25 cellular contexts compared by ENCODE assay signal in genomic region chr2:1295740-1296139, GRCh38.
DNase-seq lines count a peak whose midpoint lies in the region; FAIRE-seq and TF ChIP-seq lines count a peak whose summit lies in the region.
"Had no signal": no experiment of that assay in that cellular context is flagged by ENCODE, and none has a peak within 500 bp of the region (broad histone marks: within the 10 kb centered on the region; RNA-seq: fewer than 3 reads in every experiment).

No MANE protein-coding gene starts in this region.

- POLR2A ChIA-PET in H1 (lab: Charles Lee; ENCODE audit: partially characterized antibody) = no interaction called here

- no peaks in the 10 kb centered on the region for H3K23me2 ChIP-seq in H1 (ENCODE audit: low read depth, low read length)

- H3K56ac ChIP-seq in H1 (replicated peaks; ENCODE audit: insufficient read length, low read depth, low read length) = no peak overlapping the region

- H4K91ac ChIP-seq in H1 (replicated peaks; ENCODE audit: insufficient read length, low read length) = no peak overlapping the region

- H2BK12ac ChIP-seq in H1 (ENCODE audit: low read depth, low read length) = no peak overlapping the region

- TF ChIP-seq CTCF in right atrium auricular region (IDR thresholded peaks at IDR 0.05) (no peak), H1 (IDR thresholded peaks at IDR 0.05; ENCODE audit: control extremely low read depth in 1 of 3, insufficient read depth in 1 of 3, low read depth in 1 of 3, low read length in 3 of 3) (no peak)

- H3K27ac ChIP-seq in right atrium auricular region (no peak overlapping the region), H1 (ENCODE audit: low read depth, low read length) (no peak overlapping the region)
- H3K27ac ChIP-seq: 22Rv1, A549, BLaER1 had no signal

- CTCF ChIA-PET in H1 (lab: Charles Lee; ENCODE audit: partially characterized antibody) = no interaction called here

- TF ChIP-seq POLR2A in H1 (IDR thresholded peaks at IDR 0.05; ENCODE audit: control extremely low read depth in 1 of 2, low read depth in 2 of 2, low read length in 2 of 2) = no peak

- no peak overlapping the region for H2BK15ac ChIP-seq in H1 (ENCODE audit: low read length)

- H3K18ac ChIP-seq in H1 (ENCODE audit: extremely low read depth, low read length) = no peak overlapping the region

- H3K36me3 ChIP-seq in right atrium auricular region = no peaks in the 10 kb centered on the region
- no peaks in the 10 kb centered on the region for H3K36me3 ChIP-seq in H1 (ENCODE audit: control insufficient read depth in 2 of 4, insufficient read depth in 4 of 4, low read length in 3 of 4)
- H3K36me3 ChIP-seq: BE2C, BLaER1 had no signal

- no peaks in the 10 kb centered on the region for H3K79me2 ChIP-seq in H1 (ENCODE audit: control insufficient read depth in 1 of 2, insufficient read depth in 2 of 2, low read length in 2 of 2)

- H4K5ac ChIP-seq in H1 (ENCODE audit: insufficient read length, low read depth, low read length) = no peak overlapping the region

- no peak overlapping the region for H3K4ac ChIP-seq in H1 (replicated peaks; ENCODE audit: insufficient read length, low read depth, low read length)

- H3K27me3 ChIP-seq in right atrium auricular region (no peaks in the 10 kb centered on the region), H1 (replicated peaks in 1 of 4; ENCODE audit: control insufficient read depth in 3 of 4, extremely low read depth in 1 of 4, insufficient read depth in 3 of 4, low read length in 3 of 4) (peaks cover 0 to 2% (median 0%) of the 10 kb centered on the region in 4 experiments; a peak in 1 of 7 replicates)
- H3K27me3 ChIP-seq: BE2C, BLaER1 had no signal

- TF ChIP-seq EP300 in H1 (IDR thresholded peaks at IDR 0.05; ENCODE audit: borderline replicate concordance in 1 of 2, low read depth in 2 of 2, low read length in 2 of 2) = no peak

- 0 out of 2 replicates have a peak overlapping the region, but pooled peaks have one; percentile 65 for H2AK5ac ChIP-seq in H1 (ENCODE audit: low read depth, low read length)

- H2AFZ ChIP-seq in H1 (ENCODE audit: low read length) = no peak overlapping the region

- H3K4me2 ChIP-seq in H1 (ENCODE audit: insufficient read depth in 1 of 2, low read depth in 2 of 2, low read length in 2 of 2) = no peak overlapping the region
- H3K4me2 ChIP-seq: A549, BLaER1 had no signal

- H3K4me1 ChIP-seq in right atrium auricular region (no peaks in the 10 kb centered on the region), H1 (replicated peaks in 1 of 4; ENCODE audit: control insufficient read depth in 3 of 4, insufficient read depth in 4 of 4, low read length in 3 of 4) (peaks cover 0 to 3% (median 0%) of the 10 kb centered on the region in 4 experiments; a peak in 1 of 7 replicates)
- H3K4me1 ChIP-seq: A549, BE2C, BLaER1 had no signal

- no peak overlapping the region for H4K8ac ChIP-seq in H1 (ENCODE audit: extremely low read depth, insufficient read depth, low read length)

- H2BK5ac ChIP-seq in H1 (ENCODE audit: low read depth, low read length) = no peak overlapping the region

- peaks cover 0 to 2% of the 10 kb centered on the region in 2 experiments for H4K20me1 ChIP-seq in H1 (replicated peaks in 1 of 2; ENCODE audit: control insufficient read depth in 1 of 2, insufficient read depth in 2 of 2, low read length in 2 of 2)
- H4K20me1 ChIP-seq: BLaER1 had no signal

- no peaks in the 10 kb centered on the region for H3K79me1 ChIP-seq in H1 (ENCODE audit: low read depth, low read length)

- no peak overlapping the region for H2BK120ac ChIP-seq in H1 (replicated peaks; ENCODE audit: low read depth, low read length)

- DNase-seq in right atrium auricular region (ENCODE audit: low spot score) (peak; percentile 23), cardiac septum (ENCODE audit: low spot score) (no peak), H1 (ENCODE audit: low read depth in 1 of 2, low spot score in 2 of 2) (no peak), mesenteric fat pad (ENCODE audit: low spot score) (peak; percentile 47), hypothalamus (lab: John Stamatoyannopoulos, UW) (no peak), AG20443 (ENCODE audit: low spot score) (no peak)
- DNase-seq: BE2C; C1 segment of cervical spinal cord; CD4-positive, alpha-beta memory T cell; CD4-positive, CD25-positive, alpha-beta regulatory T cell; CD8-positive, alpha-beta memory T cell; COR-L47; DMS 273 treated with DMSO at 0.1 percent for 48 hours; DMS153; DMS53; DMS79; DND-41; EL; GDM1 had no signal

- H3K9me3 ChIP-seq in right atrium auricular region (no peaks in the 10 kb centered on the region), H1 (ENCODE audit: insufficient read depth in 2 of 2, low read depth in 1 of 2, low read length in 1 of 2) (no peaks in the 10 kb centered on the region)
- H3K9me3 ChIP-seq: BE2C, BLaER1 had no signal

- no peak overlapping the region for H3K23ac ChIP-seq in H1 (ENCODE audit: insufficient read length)

- no peak overlapping the region for H3K14ac ChIP-seq in H1 (ENCODE audit: insufficient read length)

- intact Hi-C loops in cardiac septum (cut with DNase I) = no loop called here

- 90% methylated on average over 9 of the region's 9 CpGs; no CpG with 5 or more reads in 1 of the 2 experiments for WGBS in H1 (ENCODE audit: extremely low coverage in 1 of 2, insufficient coverage in 1 of 2, insufficient read length in 1 of 2, insufficient replicate concordance in 2 of 2, low coverage in 1 of 2, low lambda C conversion rate in 2 of 2, missing lambda C conversion rate in 1 of 2), 2 experiments

- no peak overlapping the region for H2BK20ac ChIP-seq in H1 (ENCODE audit: low read length)

- no peak overlapping the region for H3K9ac ChIP-seq in H1 (replicated peaks in 1 of 4; ENCODE audit: extremely low read depth in 1 of 4, low read depth in 3 of 4, low read length in 3 of 4)
- H3K9ac ChIP-seq: BLaER1 had no signal

- H3K4me3 ChIP-seq in right atrium auricular region (no peak overlapping the region), H1 (ENCODE audit: extremely low read depth in 1 of 4, insufficient read depth in 2 of 4, low read depth in 3 of 4, low read length in 4 of 4) (no peak overlapping the region)
- H3K4me3 ChIP-seq: A549, BLaER1, GM12878 had no signal

- FAIRE-seq in H1 (lab: Jason Lieb, UNC) = no peak
- FAIRE-seq: A549, GM12878, GM12892, GM18507 had no signal

- no peak for TF ChIP-seq RAD21 in H1 (IDR thresholded peaks at IDR 0.05 in 1 of 2, conservative IDR thresholded peaks at IDR 0.05 in 1 of 2; ENCODE audit: low read depth in 2 of 2, low read length in 2 of 2)

Comparison
In these comparisons a context has a peak if more than half of its experiments do, and no peak if none do; other contexts are left out.
1. DNase-seq: peak in right atrium auricular region (single experiment) and mesenteric fat pad (single experiment); none in cardiac septum (single experiment), H1 (0 of 2), hypothalamus (0 of 51) and AG20443 (single experiment).